In the genomic region with DNA sequence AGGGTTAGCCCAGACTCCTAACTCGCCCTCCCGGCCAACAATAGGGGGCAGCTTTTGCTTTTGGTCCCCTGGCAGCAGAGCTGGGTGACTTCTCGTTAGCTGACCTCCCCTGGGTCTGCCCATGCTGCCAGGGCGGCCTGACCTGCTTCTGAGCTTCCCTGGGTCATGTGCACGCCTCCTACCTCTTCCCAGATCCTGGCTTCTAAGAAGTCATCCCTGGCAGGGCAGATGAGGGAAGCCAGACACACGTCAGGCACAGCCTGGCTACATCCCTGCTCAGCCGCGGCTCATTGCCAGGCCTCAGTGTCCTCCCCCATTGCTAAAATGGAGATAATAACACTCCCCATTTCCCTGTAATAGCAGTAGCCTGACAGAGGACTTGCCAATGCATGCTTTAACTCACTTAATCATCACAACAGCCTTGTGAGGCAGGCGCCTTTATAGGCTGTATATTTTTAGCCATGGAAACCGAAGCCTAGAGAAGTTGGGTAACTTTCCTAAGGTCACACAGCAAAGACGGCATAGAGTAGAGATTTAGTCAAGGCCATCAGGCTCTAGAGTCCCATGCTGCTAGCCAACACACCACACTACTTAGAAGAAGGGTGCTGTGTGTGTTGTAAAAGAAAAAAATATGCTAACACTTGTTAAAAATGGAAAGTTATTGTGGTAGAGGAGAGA, we compare ENCODE assay signal across 11 cellular contexts. TPM values are rescaled to one million over a fixed set of nuclear protein-coding genes. Genes with fewer than 3 reads are reported as not detected.
DNase-seq lines count a peak whose midpoint lies in the region; ATAC-seq and TF ChIP-seq lines count a peak whose summit lies in the region.
"Had no signal": no experiment of that assay in that cellular context is flagged by ENCODE, and none has a peak within 500 bp of the region (broad histone marks: within the 10 kb centered on the region; RNA-seq: fewer than 3 reads in every experiment).

No MANE protein-coding gene starts in this region.

- 73% methylated on average over 11 of the region's 11 CpGs for WGBS in mesenchymal stem cell

- H3K23ac ChIP-seq in mesenchymal stem cell (ENCODE audit: low read length in 2 of 2) = no peak overlapping the region

- peaks cover 5% of the 10 kb centered on the region for H3K79me1 ChIP-seq in mesenchymal stem cell (replicated peaks; ENCODE audit: low read length, poor library complexity, severe bottlenecking)

- no peak overlapping the region for H4K8ac ChIP-seq in mesenchymal stem cell (ENCODE audit: low read length)

- H2BK120ac ChIP-seq in mesenchymal stem cell (ENCODE audit: low read depth, low read length) = no peak overlapping the region

- intact Hi-C loops in natural killer cell (cut with micrococcal nuclease) = no loop called here
- intact Hi-C loops in colonic mucosa (cut with DNase I) = loop anchor here (10.0 kb wide), 1 partner anchor 417 kb away; the partner anchor contains the start of genes SIPA1L3 and WDR87

- H3K4me3 ChIP-seq in colonic mucosa = no peak overlapping the region
- no peak overlapping the region for H3K4me3 ChIP-seq in mesenchymal stem cell (ENCODE audit: insufficient read depth in 1 of 2, low read depth in 1 of 2, low read length in 2 of 2)

- no peak overlapping the region for H4K91ac ChIP-seq in mesenchymal stem cell (ENCODE audit: low read length)

- no peak overlapping the region for H3K18ac ChIP-seq in mesenchymal stem cell (ENCODE audit: low read depth in 1 of 2, low read length in 2 of 2)

- H3K4me1 ChIP-seq in colonic mucosa (peaks cover under 1% of the 10 kb centered on the region), mesenchymal stem cell (ENCODE audit: control insufficient read depth, insufficient read depth, low read depth, low read length) (peaks cover 16% of the 10 kb centered on the region)

- DNase-seq in natural killer cell (no peak), colonic mucosa (no peak), mesenchymal stem cell (peak; percentile 72), GM19238 (ENCODE audit: insufficient read length, low spot score) (no peak), NCI-H2081 (lab: John Stamatoyannopoulos, UW) (no peak)
- no peak for DNase-seq in natural killer cell treated with Interleukin-12 subunit alpha and Interleukin-12 subunit beta and Interleukin-15 and Interleukin-18, amount 100 ng/mL, for 72 hours (ENCODE audit: low spot score)
- no peak for DNase-seq in stimulated activated CD4-positive, alpha-beta T cell treated with anti-CD3 and anti-CD28 coated beads, Interleukin-15, amount 100 ng/mL, for 24 hours
- DNase-seq: dermis blood vessel endothelial cell, KBM-7, substantia nigra had no signal

- no peaks in the 10 kb centered on the region for H3K36me3 Mint-ChIP-seq in natural killer cell
- H3K36me3 Mint-ChIP-seq in natural killer cell treated with Interleukin-12 subunit alpha and Interleukin-12 subunit beta and Interleukin-15 and Interleukin-18, amount 100 ng/mL, for 72 hours = no peaks in the 10 kb centered on the region

- H3K4me3 Mint-ChIP-seq in natural killer cell = peak overlapping the region; percentile 56
- H3K4me3 Mint-ChIP-seq in natural killer cell treated with Interleukin-12 subunit alpha and Interleukin-12 subunit beta and Interleukin-15 and Interleukin-18, amount 100 ng/mL, for 72 hours = no peak overlapping the region

- no peak overlapping the region for H2BK5ac ChIP-seq in mesenchymal stem cell (ENCODE audit: low read depth, low read length, poor library complexity, severe bottlenecking)

- H3K36me3 ChIP-seq in colonic mucosa (peaks cover 6% of the 10 kb centered on the region), mesenchymal stem cell (ENCODE audit: control insufficient read depth in 1 of 2, insufficient read depth in 2 of 2, low read depth in 1 of 2, low read length in 2 of 2) (peaks cover 0 to 15% of the 10 kb centered on the region in 2 experiments)

- H2AFZ ChIP-seq in mesenchymal stem cell (ENCODE audit: low read depth, low read length) = no peak overlapping the region

- no peak for TF ChIP-seq CTCF in natural killer cell (IDR thresholded peaks at IDR 0.05)
- no peak for TF ChIP-seq CTCF in colonic mucosa (IDR thresholded peaks at IDR 0.05)

- no peaks in the 10 kb centered on the region for H3K9me3 Mint-ChIP-seq in natural killer cell
- no peaks in the 10 kb centered on the region for H3K9me3 Mint-ChIP-seq in natural killer cell treated with Interleukin-12 subunit alpha and Interleukin-12 subunit beta and Interleukin-15 and Interleukin-18, amount 100 ng/mL, for 72 hours

- no peak overlapping the region for H2AK5ac ChIP-seq in mesenchymal stem cell (ENCODE audit: low read length, severe bottlenecking)

- peaks cover 0 to 22% of the 10 kb centered on the region in 2 donors for H3K27me3 Mint-ChIP-seq in natural killer cell (ENCODE audit: low read depth in 2 of 2)
- peaks cover 0 to 2% of the 10 kb centered on the region in 2 donors for H3K27me3 Mint-ChIP-seq in natural killer cell treated with Interleukin-12 subunit alpha and Interleukin-12 subunit beta and Interleukin-15 and Interleukin-18, amount 100 ng/mL, for 72 hours

- H3K27me3 ChIP-seq in colonic mucosa = no peaks in the 10 kb centered on the region
- H3K27me3 ChIP-seq in mesenchymal stem cell (ENCODE audit: control insufficient read depth in 1 of 2, insufficient read depth in 1 of 2, low read length in 2 of 2) = peaks cover 0 to 15% of the 10 kb centered on the region in 2 experiments

- no peak for ATAC-seq in natural killer cell
- no peak for ATAC-seq in natural killer cell treated with Interleukin-12 subunit alpha and Interleukin-12 subunit beta and Interleukin-15 and Interleukin-18, amount 100 ng/mL, for 72 hours
- ATAC-seq in HG02642 (IDR thresholded peaks at IDR 0.05; ENCODE audit: poor library complexity, unreplicated experiment) = no peak

- H2BK12ac ChIP-seq in mesenchymal stem cell (ENCODE audit: low read length in 2 of 2) = no peak overlapping the region

- no peak overlapping the region for H2BK15ac ChIP-seq in mesenchymal stem cell (ENCODE audit: low read depth, poor library complexity, severe bottlenecking)

- H3K9me3 ChIP-seq in colonic mucosa (no peaks in the 10 kb centered on the region), mesenchymal stem cell (ENCODE audit: control insufficient read depth, low read length) (no peaks in the 10 kb centered on the region)

- no peak overlapping the region for H3K4ac ChIP-seq in mesenchymal stem cell (ENCODE audit: low read depth in 1 of 2, low read length in 2 of 2)

- H3K4me1 Mint-ChIP-seq in natural killer cell = peaks cover 8 to 18% of the 10 kb centered on the region in 2 donors
- H3K4me1 Mint-ChIP-seq in natural killer cell treated with Interleukin-12 subunit alpha and Interleukin-12 subunit beta and Interleukin-15 and Interleukin-18, amount 100 ng/mL, for 72 hours (ENCODE audit: low read depth in 2 of 2) = peaks cover 22 to 33% of the 10 kb centered on the region in 2 donors

- H3K9ac ChIP-seq in colonic mucosa (ENCODE audit: low read depth in 2 of 2, low read length in 2 of 2) = peak overlapping the region; percentile 37 to 82
- peak overlapping the region; percentile 51 for H3K9ac ChIP-seq in mesenchymal stem cell (ENCODE audit: low read length)

- H3K27ac Mint-ChIP-seq in natural killer cell = no peak overlapping the region
- H3K27ac Mint-ChIP-seq in natural killer cell treated with Interleukin-12 subunit alpha and Interleukin-12 subunit beta and Interleukin-15 and Interleukin-18, amount 100 ng/mL, for 72 hours = peak overlapping the region in 1 of 2 donors; percentile 55

- H3K14ac ChIP-seq in mesenchymal stem cell (ENCODE audit: low read length in 2 of 2) = no peak overlapping the region

- H3K4me2 ChIP-seq in mesenchymal stem cell (ENCODE audit: low read length, poor library complexity, severe bottlenecking) = no peak overlapping the region

- no peak overlapping the region for H3K27ac ChIP-seq in colonic mucosa
- H3K27ac ChIP-seq in mesenchymal stem cell (ENCODE audit: low read length, poor library complexity, severe bottlenecking) = no peak overlapping the region

RNA-seq across cellular contexts. Expression of gene KCNK6, which starts 2.1 kb away (rescaled TPM):
- total RNA-seq in natural killer cell = 1 to 10 TPM; 2.1 to 6.2 (median 2.5) TPM
- 1 to 10 TPM; 3.7 to 7.7 TPM for total RNA-seq in natural killer cell treated with Interleukin-12 subunit alpha and Interleukin-12 subunit beta and Interleukin-15 and Interleukin-18, amount 100 ng/mL, for 72 hours
- 10 to 100 TPM; 19.8 to 23.4 TPM for total RNA-seq in colonic mucosa
- 15.3 TPM for polyA plus RNA-seq in mesenchymal stem cell (2013, experiment 1 of 2)
- 15.7 TPM for polyA plus RNA-seq in mesenchymal stem cell (2013, experiment 2 of 2)

RNA-seq across cellular contexts. Expression of gene YIF1B, which starts 6.0 kb away (rescaled TPM):
- 10 to 100 TPM; 23.2 to 28.4 (median 24.1) TPM for total RNA-seq in natural killer cell
- 10 to 100 TPM; 56.0 to 59.2 TPM for total RNA-seq in natural killer cell treated with Interleukin-12 subunit alpha and Interleukin-12 subunit beta and Interleukin-15 and Interleukin-18, amount 100 ng/mL, for 72 hours
- 10 to 100 TPM; 28.8 to 58.3 TPM for total RNA-seq in colonic mucosa
- 61.1 TPM for polyA plus RNA-seq in mesenchymal stem cell (2013, experiment 1 of 2)
- polyA plus RNA-seq in mesenchymal stem cell (2013, experiment 2 of 2) = 60.5 TPM

RNA-seq across cellular contexts. Expression of gene CATSPERG, which starts 13.8 kb away (rescaled TPM):
- total RNA-seq in natural killer cell (10 to 100 TPM; 16.6 to 29.2 (median 25.6) TPM), colonic mucosa (1 to 10 TPM; 3.2 to 8.4 TPM)
- total RNA-seq in natural killer cell treated with Interleukin-12 subunit alpha and Interleukin-12 subunit beta and Interleukin-15 and Interleukin-18, amount 100 ng/mL, for 72 hours = 1 to 10 TPM; 6.1 to 9.4 TPM
- polyA plus RNA-seq in mesenchymal stem cell (2013, experiment 1 of 2) = 0.14 TPM
- 0.18 TPM for polyA plus RNA-seq in mesenchymal stem cell (2013, experiment 2 of 2)

RNA-seq across cellular contexts. Expression of gene C19orf33, which starts 17.7 kb away (rescaled TPM):
- total RNA-seq in natural killer cell (1 to 10 TPM in 2 of 3 donors, not detected in 1; 1.5 to 4.0 TPM), colonic mucosa (100 to 1,000 TPM; 111 to 159 TPM)
- not detected for total RNA-seq in natural killer cell treated with Interleukin-12 subunit alpha and Interleukin-12 subunit beta and Interleukin-15 and Interleukin-18, amount 100 ng/mL, for 72 hours
- polyA plus RNA-seq in mesenchymal stem cell (2013, experiment 1 of 2) = 1.8 TPM
- 2.1 TPM for polyA plus RNA-seq in mesenchymal stem cell (2013, experiment 2 of 2)

RNA-seq across cellular contexts. Expression of gene PSMD8, which starts 52.6 kb away (rescaled TPM):
- total RNA-seq in natural killer cell (100 to 1,000 TPM; 109 to 115 (median 109) TPM), colonic mucosa (100 to 1,000 TPM; 126 to 184 TPM)
- 100 to 1,000 TPM; 133 to 252 TPM for total RNA-seq in natural killer cell treated with Interleukin-12 subunit alpha and Interleukin-12 subunit beta and Interleukin-15 and Interleukin-18, amount 100 ng/mL, for 72 hours
- 237 TPM for polyA plus RNA-seq in mesenchymal stem cell (2013, experiment 1 of 2)
- polyA plus RNA-seq in mesenchymal stem cell (2013, experiment 2 of 2) = 242 TPM
